11 cellular contexts compared by ENCODE assay signal in the genomic region with DNA sequence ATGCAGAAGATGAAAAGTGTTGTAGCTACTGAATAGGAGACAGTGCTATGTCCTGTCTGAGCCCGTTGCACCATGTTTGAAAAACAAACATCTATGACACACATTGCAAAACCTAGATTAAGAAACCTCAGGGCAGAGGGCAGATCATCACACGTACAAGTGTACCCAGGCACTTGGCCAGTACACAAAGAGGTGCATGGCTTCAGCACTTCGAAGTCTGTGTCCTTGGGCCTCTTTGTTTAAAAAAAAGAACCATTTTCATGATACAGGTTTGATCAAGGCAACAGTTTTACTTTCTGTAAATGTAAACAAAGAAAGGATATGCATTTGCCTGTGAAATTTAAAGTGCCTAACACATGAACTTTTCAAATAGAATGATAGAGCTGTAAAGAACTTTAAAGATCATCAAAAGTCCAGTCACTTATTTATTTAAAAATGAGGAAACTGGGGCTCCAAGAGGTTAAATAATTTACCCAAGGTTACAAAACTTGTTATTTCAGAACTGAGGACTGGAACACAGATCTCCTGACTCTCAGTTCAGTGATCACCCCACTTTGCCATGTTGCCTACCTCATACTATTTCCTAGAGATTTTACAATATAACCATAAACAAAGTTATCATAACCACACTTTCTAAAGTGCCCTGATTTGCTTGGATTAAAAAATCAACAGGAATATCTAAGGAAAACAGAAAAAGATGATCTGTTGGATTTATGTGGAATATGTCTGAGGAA. TPM values are rescaled to one million over a fixed set of nuclear protein-coding genes. Genes with fewer than 3 reads are reported as not detected.
DNase-seq lines count a peak whose midpoint lies in the region; ATAC-seq and TF ChIP-seq lines count a peak whose summit lies in the region.
"Had no signal": no experiment of that assay in that cellular context is flagged by ENCODE, and none has a peak within 500 bp of the region (broad histone marks: within the 10 kb centered on the region; RNA-seq: fewer than 3 reads in every experiment).

No MANE protein-coding gene starts in this region.

- H3K4me1 ChIP-seq in GM23248 (ENCODE audit: insufficient read depth): 0 out of 2 replicates have a peak, but pooled peaks cover 3% of the 10 kb centered on the region
- no peaks in the 10 kb centered on the region for H3K4me1 ChIP-seq in prostate gland (replicated peaks)
- H3K4me1 ChIP-seq in sigmoid colon: no peaks in the 10 kb centered on the region

- H3K9me2 ChIP-seq in GM23248 (ENCODE audit: insufficient read depth): no peaks in the 10 kb centered on the region

- no peaks in the 10 kb centered on the region for H4K20me1 ChIP-seq in GM23248 (ENCODE audit: insufficient read depth)

- DNase-seq in GM23248: peak; percentile 38
- peak; percentile 1 for DNase-seq in SIG-M5 (lab: John Stamatoyannopoulos, UW)
- peak; percentile 80 for DNase-seq in fibroblast of gingiva (ENCODE audit: low read depth)
- DNase-seq in prostate gland (ENCODE audit: low spot score): peak; percentile 55
- no peak for DNase-seq in ACHN
- DNase-seq in OCI-M2 (lab: John Stamatoyannopoulos, UW; ENCODE audit: unreplicated experiment): no peak
- no peak for DNase-seq in Right ventricle myocardium inferior (ENCODE audit: missing footprints)
- DNase-seq in sigmoid colon: no peak
- DNase-seq: activated T-cell treated with anti-CD3 and anti-CD28 coated beads, Interleukin-2, amount 50 U/mL, for 48 hours; NCI-H446 had no signal

- in situ Hi-C loops in GM23248 (cut with MboI) (no loop called here), ACHN (cut with HindIII; ENCODE audit: low pct_ligation_motif_present, low pct_unique_long_range_greater_than_20kb, low sequenced_read_pairs) (no loop called here)

- no peak for TF ChIP-seq EP300 in sigmoid colon (IDR thresholded peaks at IDR 0.05)

- H2AFZ ChIP-seq in GM23248: no peak overlapping the region

- H3K36me3 ChIP-seq in GM23248 (ENCODE audit: low read depth) (no peaks in the 10 kb centered on the region), prostate gland (no peaks in the 10 kb centered on the region), sigmoid colon (no peaks in the 10 kb centered on the region)

- H3K27me3 ChIP-seq in GM23248 (replicated peaks; ENCODE audit: insufficient read depth): no peaks in the 10 kb centered on the region
- no peaks in the 10 kb centered on the region for H3K27me3 ChIP-seq in prostate gland (replicated peaks; ENCODE audit: insufficient read depth)
- H3K27me3 ChIP-seq in sigmoid colon: no peaks in the 10 kb centered on the region

- H3K27ac ChIP-seq in GM23248: no peak overlapping the region
- H3K27ac ChIP-seq in prostate gland: no peak overlapping the region
- H3K27ac ChIP-seq in sigmoid colon: no peak overlapping the region
- H3K27ac ChIP-seq: C4-2B had no signal

- H3F3A ChIP-seq in GM23248 (ENCODE audit: insufficient read depth): no peaks in the 10 kb centered on the region

- intact Hi-C loops in prostate gland (cut with DNase I): no loop called here
- intact Hi-C loops in Right ventricle myocardium inferior (cut with DNase I): no loop called here
- intact Hi-C loops in sigmoid colon (cut with DNase I): no loop called here

- 38 to 49% methylated on average over 3 of the region's 3 CpGs for WGBS in GM23248 (ENCODE audit: low coverage in 1 of 2, low lambda C conversion rate in 2 of 2, missing lambda C conversion rate in 2 of 2), 2 experiments
- 21% methylated on average over 3 of the region's 3 CpGs for WGBS in prostate gland
- 8 to 42% methylated on average over 3 of the region's 3 CpGs for WGBS in sigmoid colon, 2 donors

- H3K79me2 ChIP-seq in GM23248 (ENCODE audit: insufficient read depth): no peaks in the 10 kb centered on the region

- TF ChIP-seq POLR2A in prostate gland (IDR thresholded peaks at IDR 0.05): no peak
- no peak for TF ChIP-seq POLR2A in sigmoid colon (IDR thresholded peaks at IDR 0.05)

- TF ChIP-seq CTCF in prostate gland (IDR thresholded peaks at IDR 0.05): no peak
- no peak for TF ChIP-seq CTCF in sigmoid colon (IDR thresholded peaks at IDR 0.05)

- H3K9ac ChIP-seq in GM23248: no peak overlapping the region

- no peak overlapping the region for H3K4me2 ChIP-seq in GM23248 (ENCODE audit: unreplicated experiment)

- H3K9me3 ChIP-seq in GM23248 (ENCODE audit: low read depth) (no peaks in the 10 kb centered on the region), prostate gland (no peaks in the 10 kb centered on the region), sigmoid colon (no peaks in the 10 kb centered on the region)

- H3K4me3 ChIP-seq in GM23248 (no peak overlapping the region), prostate gland (no peak overlapping the region), sigmoid colon (no peak overlapping the region)

- no peak for ATAC-seq in Right ventricle myocardium inferior

RNA-seq across cellular contexts. Expression of a gene that starts 7.2 kb away (rescaled TPM):
- 68.2 and 81.7 TPM in 2 replicates for total RNA-seq in GM23248 (2014; rRNA removed; shearing (Covaris generic))
- polyA plus RNA-seq in GM23248 (2016; fragmentation: Nextera tagmentation; extraction: Ambion mirVana) (33.2 and 33.9 TPM in 2 replicates), sigmoid colon (10 to 100 TPM in 1 of 3 donors, 1 to 10 TPM in 2; 6.9 to 11.5 (median 7.2) TPM)
- total RNA-seq in prostate gland (100 to 1,000 TPM in 1 of 2 donors, 10 to 100 TPM in 1; 22.9 to 118 TPM), Right ventricle myocardium inferior (30.6 TPM), sigmoid colon (10 to 100 TPM; 31.3 to 45.3 (median 39.6) TPM)

Comparison
In these comparisons a context has a peak if more than half of its experiments do, and no peak if none do; other contexts are left out.
1. DNase-seq: peak in GM23248 (single experiment), SIG-M5 (single experiment), fibroblast of gingiva (single experiment) and prostate gland (single experiment); none in ACHN (single experiment), OCI-M2 (single experiment), Right ventricle myocardium inferior (single experiment) and sigmoid colon (single experiment).